ENCODE assay signal across 8 cellular contexts in the genomic region with DNA sequence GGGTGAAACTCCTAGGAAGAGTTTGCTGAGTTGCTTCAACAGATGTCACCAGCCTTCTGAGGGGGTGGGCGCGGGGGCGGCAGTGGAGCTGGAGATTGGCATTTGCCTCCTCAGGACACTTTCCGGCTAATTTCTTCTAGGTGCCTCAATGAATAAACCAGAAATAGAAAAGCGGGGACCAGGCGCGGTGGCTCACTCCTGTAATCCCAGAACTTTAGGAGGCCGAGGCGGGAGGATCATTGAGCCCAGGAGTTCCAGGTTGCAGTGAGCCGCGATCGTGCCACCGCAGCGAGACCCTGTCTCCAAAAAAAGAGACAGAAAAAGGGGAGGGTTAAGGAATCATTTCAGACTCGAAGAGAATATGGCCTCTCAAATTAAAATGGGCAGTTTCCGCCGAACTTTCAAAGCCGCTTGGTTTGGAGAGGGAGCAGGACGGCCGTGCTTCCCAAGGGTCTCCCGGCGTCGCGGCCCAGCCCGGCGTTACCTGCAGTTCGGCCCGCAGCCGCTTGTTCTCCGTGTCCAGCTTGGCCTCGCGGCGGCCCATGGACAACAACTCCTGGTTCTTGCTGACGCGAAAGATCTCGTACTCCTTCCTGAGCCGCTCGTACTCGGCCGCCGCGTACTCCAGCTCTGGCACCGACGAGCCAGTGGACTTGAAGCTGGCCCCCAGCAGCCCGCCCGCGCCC. TPM values are rescaled to one million over a fixed set of nuclear protein-coding genes. Genes with fewer than 3 reads are reported as not detected.
DNase-seq lines count a peak whose midpoint lies in the region; ATAC-seq and TF ChIP-seq lines count a peak whose summit lies in the region.

No MANE protein-coding gene starts in this region.

- peak overlapping the region; percentile 85 for H3K27ac Mint-ChIP-seq in activated B cell treated with CpG ODN at 0.5 μM for 24 hours

- TF ChIP-seq CTCF in MM.1S (IDR thresholded peaks at IDR 0.05; ENCODE audit: low read length) (no peak), activated B cell treated with CpG ODN at 0.5 μM for 24 hours (IDR thresholded peaks at IDR 0.05) (no peak), tibial artery (IDR thresholded peaks at IDR 0.05) (peak; percentile 37 to 62)

- H3K4me1 Mint-ChIP-seq in activated B cell treated with CpG ODN at 0.5 μM for 24 hours, result peaks cover 32% of the 10 kb centered on the region

- peaks cover 14% of the 10 kb centered on the region for H3K79me2 ChIP-seq in MM.1S (ENCODE audit: low read length)

- POLR2A ChIA-PET in activated B cell treated with CpG ODN at 0.5 μM for 24 hours (lab: Charles Lee), result interaction anchor here (0.6 to 2.3 kb wide), 2 partner anchors 851 to 856 kb away, joined by 5 to 14 read pairs; partner anchors contain the start of gene CDV3

- ATAC-seq in GM21515 (IDR thresholded peaks at IDR 0.05; ENCODE audit: unreplicated experiment) (peak; percentile 20), activated B cell treated with CpG ODN at 0.5 μM for 24 hours (ENCODE audit: low read depth) (no peak)

- CTCF ChIA-PET in activated B cell treated with CpG ODN at 0.5 μM for 24 hours (lab: Charles Lee), result no interaction called here

- H3K4me3 ChIP-seq in MM.1S (ENCODE audit: low read length) (peak overlapping the region; percentile 77), tibial artery (peak overlapping the region; percentile 95 to 99)

- peak overlapping the region; percentile 88 for H3K4me2 ChIP-seq in MM.1S (ENCODE audit: low read depth, low read length)

- H3K9ac ChIP-seq in MM.1S (ENCODE audit: low read length), result peak overlapping the region; percentile 58

- no peak overlapping the region for H3K27ac ChIP-seq in MM.1S (ENCODE audit: low read length)
- H3K27ac ChIP-seq in epithelial cell of prostate, result peak overlapping the region; percentile 82
- H3K27ac ChIP-seq in tibial artery, result peak overlapping the region; percentile 88 to 100

- no peaks in the 10 kb centered on the region for H4K20me1 ChIP-seq in MM.1S (ENCODE audit: insufficient read depth, low read length)

- H3K36me3 Mint-ChIP-seq in activated B cell treated with CpG ODN at 0.5 μM for 24 hours (ENCODE audit: low read depth), result peaks cover 13% of the 10 kb centered on the region

- DNase-seq in DMS114 treated with DMSO at 0.1 percent for 48 hours (lab: John Stamatoyannopoulos, UW; ENCODE audit: unreplicated experiment) (peak; percentile 23), MM.1S (peak; percentile 49), activated B cell treated with CpG ODN at 0.5 μM for 24 hours (no peak), epithelial cell of prostate (ENCODE audit: low read depth, low spot score) (no peak), mucosa of gallbladder (ENCODE audit: low spot score) (peak; percentile 62), tibial artery (peak; percentile 66 to 74), NCI-H446 treated with DMSO at 0.1 percent for 48 hours (lab: John Stamatoyannopoulos, UW) (no peak)

- H3K4me1 ChIP-seq in MM.1S (ENCODE audit: low read length) (peaks cover 3% of the 10 kb centered on the region; the same call in 1 of the 2 replicates), tibial artery (peaks cover 0 to 39% (median 18%) of the 10 kb centered on the region in 4 donors)

- H3K36me3 ChIP-seq in MM.1S (replicated peaks; ENCODE audit: insufficient read depth, low read length) (no peaks in the 10 kb centered on the region), tibial artery (peaks cover 9 to 12% (median 10%) of the 10 kb centered on the region in 3 donors)

- H3K27me3 Mint-ChIP-seq in activated B cell treated with CpG ODN at 0.5 μM for 24 hours, result no peaks in the 10 kb centered on the region

- H3K9me3 Mint-ChIP-seq in activated B cell treated with CpG ODN at 0.5 μM for 24 hours, result no peaks in the 10 kb centered on the region

- H3K27me3 ChIP-seq in MM.1S (replicated peaks; ENCODE audit: insufficient read depth, low read length) (no peaks in the 10 kb centered on the region), tibial artery (no peaks in the 10 kb centered on the region)

- intact Hi-C loops in activated B cell treated with CpG ODN at 0.5 μM for 24 hours (cut with micrococcal nuclease), result loop anchor here (1.0 to 5.0 kb wide), 11 partner anchors 62 to 1974 kb away; partner anchors contain the start of genes ACAD11, ANAPC13, ASTE1 and CDV3
- intact Hi-C loops in tibial artery (cut with DNase I; ENCODE audit: low total_unique reads), result loop anchor here (10.0 kb wide), 1 partner anchor 853 kb away; the partner anchor contains the start of gene CDV3

- peak overlapping the region; percentile 66 for H2AFZ ChIP-seq in MM.1S (ENCODE audit: low read length)

- no peaks in the 10 kb centered on the region for H3K9me2 ChIP-seq in MM.1S (replicated peaks; ENCODE audit: insufficient read depth, low read length)

- H3K9me3 ChIP-seq in MM.1S (replicated peaks; ENCODE audit: insufficient read depth, low read length), result no peaks in the 10 kb centered on the region
- H3K9me3 ChIP-seq in tibial artery, result no peaks in the 10 kb centered on the region

- H3F3A ChIP-seq in MM.1S (ENCODE audit: insufficient read depth, low read length), result no peaks in the 10 kb centered on the region

- peak overlapping the region; percentile 90 for H3K4me3 Mint-ChIP-seq in activated B cell treated with CpG ODN at 0.5 μM for 24 hours

RNA-seq across cellular contexts. Expression of gene NPHP3, which starts 0.6 kb away (rescaled TPM):
- total RNA-seq in activated B cell treated with CpG ODN at 0.5 μM for 24 hours (20.2 and 23.2 TPM in 2 replicates), mucosa of gallbladder (19.2 TPM)

Comparison
In these comparisons a context has a peak if more than half of its experiments do, and no peak if none do; other contexts are left out.
1. DNase-seq: peak in DMS114 treated with DMSO at 0.1 percent for 48 hours (single experiment), MM.1S (single experiment), mucosa of gallbladder (single experiment) and tibial artery (2 of 2); none in activated B cell treated with CpG ODN at 0.5 μM for 24 hours (single experiment), epithelial cell of prostate (single experiment) and NCI-H446 treated with DMSO at 0.1 percent for 48 hours (single experiment).
2. CTCF ChIP-seq: peak in tibial artery (2 of 2); none in MM.1S (single experiment) and activated B cell treated with CpG ODN at 0.5 μM for 24 hours (single experiment).